26 cellular contexts compared by ENCODE assay signal in genomic region chr3:133851931-133852330, GRCh38. TPM values are rescaled to one million over a fixed set of nuclear protein-coding genes. Genes with fewer than 3 reads are reported as not detected.
DNase-seq lines count a peak whose midpoint lies in the region; ATAC-seq, FAIRE-seq and TF ChIP-seq lines count a peak whose summit lies in the region.
"Had no signal": no experiment of that assay in that cellular context is flagged by ENCODE, and none has a peak within 500 bp of the region (broad histone marks: within the 10 kb centered on the region; RNA-seq: fewer than 3 reads in every experiment).

No MANE protein-coding gene starts in this region.

- H3K4me2 ChIP-seq in astrocyte (ENCODE audit: low read length), result no peak overlapping the region
- H3K4me2 ChIP-seq: A549; BLaER1 treated with 17β-estradiol and CSF1 and Interleukin-3, amounts not matched to agents 10 nM and 100 nM had no signal

- H3K9me3 ChIP-seq in astrocyte (ENCODE audit: insufficient read depth, low read depth, low read length) (no peaks in the 10 kb centered on the region), upper lobe of right lung (no peaks in the 10 kb centered on the region)
- H3K9me3 ChIP-seq: A549; BLaER1 treated with 17β-estradiol and CSF1 and Interleukin-3, amounts not matched to agents 10 nM and 100 nM; SJCRH30 had no signal

- no peak for FAIRE-seq in astrocyte (lab: Jason Lieb, UNC)
- FAIRE-seq: A549, D721Med, H1, HepG2 had no signal

- no peaks in the 10 kb centered on the region for H3K27me3 ChIP-seq in astrocyte (ENCODE audit: insufficient read depth, low read length)
- H3K27me3 ChIP-seq in upper lobe of right lung, result no peaks in the 10 kb centered on the region
- H3K27me3 ChIP-seq: BLaER1 treated with 17β-estradiol and CSF1 and Interleukin-3, amounts not matched to agents 10 nM and 100 nM; SJCRH30 had no signal

- no peak overlapping the region for H3K4me3 Mint-ChIP-seq in astrocyte (ENCODE audit: unreplicated experiment)
- H3K4me3 Mint-ChIP-seq: CD4-positive, alpha-beta T cell had no signal

- H2AFZ ChIP-seq in astrocyte (ENCODE audit: low read depth, low read length), result no peak overlapping the region

- H3K4me1 ChIP-seq in astrocyte (ENCODE audit: insufficient read depth, low read length) (peaks cover 5% of the 10 kb centered on the region), upper lobe of right lung (no peaks in the 10 kb centered on the region)
- H3K4me1 ChIP-seq: A549, SJCRH30 had no signal

- H3K9ac ChIP-seq in astrocyte (ENCODE audit: low read length), result no peak overlapping the region
- H3K9ac ChIP-seq: BLaER1 treated with 17β-estradiol and CSF1 and Interleukin-3, amounts not matched to agents 10 nM and 100 nM had no signal

- H3K79me2 ChIP-seq in astrocyte (ENCODE audit: insufficient read depth, low read length), result no peaks in the 10 kb centered on the region

- peak overlapping the region; percentile 19 for H3K27ac Mint-ChIP-seq in astrocyte (ENCODE audit: unreplicated experiment)
- H3K27ac Mint-ChIP-seq: CD4-positive, alpha-beta T cell had no signal

- H3K27ac ChIP-seq in astrocyte (ENCODE audit: low read depth, low read length), result no peak overlapping the region
- no peak overlapping the region for H3K27ac ChIP-seq in upper lobe of right lung
- H3K27ac ChIP-seq: A549; BLaER1 treated with 17β-estradiol and CSF1 and Interleukin-3, amounts not matched to agents 10 nM and 100 nM; SJCRH30 had no signal

- no peaks in the 10 kb centered on the region for H3K27me3 Mint-ChIP-seq in astrocyte (ENCODE audit: low read depth, unreplicated experiment)
- H3K27me3 Mint-ChIP-seq: CD4-positive, alpha-beta T cell had no signal

- ATAC-seq in GM21786 (IDR thresholded peaks at IDR 0.05; ENCODE audit: unreplicated experiment) (peak; percentile 7), upper lobe of right lung (no peak)
- ATAC-seq: A549, HCT116, HepG2, PC-3, Right ventricle myocardium inferior, SK-N-SH treated with all-trans-retinoic acid at 6 μM for 48 hours had no signal

- H3K9me3 Mint-ChIP-seq in astrocyte (ENCODE audit: unreplicated experiment), result peaks cover 2% of the 10 kb centered on the region
- H3K9me3 Mint-ChIP-seq: CD4-positive, alpha-beta T cell had no signal

- DNase-seq in astrocyte (ENCODE audit: low read depth) (no peak), posterior vena cava (ENCODE audit: low spot score) (peak; percentile 56), upper lobe of right lung (peak; percentile 45), NCI-H1694 treated with DMSO at 0.1 percent for 48 hours (lab: John Stamatoyannopoulos, UW) (no peak)
- DNase-seq in activated CD8-positive, alpha-beta memory T cell treated with anti-CD3 and anti-CD28 coated beads, Interleukin-2, amount 50 U/mL, for 48 hours, result no peak
- no peak for DNase-seq in activated naive CD4-positive, alpha-beta T cell (lab: John Stamatoyannopoulos, UW)
- DNase-seq: AML-193; CD4-positive, alpha-beta T cell; Kasumi-1; NCI-H1092 treated with DMSO at 0.1 percent for 48 hours; NCI-H1436 treated with DMSO at 0.1 percent for 48 hours; NCI-H1930; NCI-H2107; NCI-H524; NCI-H748 treated with DMSO at 0.1 percent for 48 hours; PC-3; SJCRH30 had no signal

- no peaks in the 10 kb centered on the region for H3K36me3 ChIP-seq in astrocyte (ENCODE audit: insufficient read depth, low read length)
- H3K36me3 ChIP-seq in upper lobe of right lung, result no peaks in the 10 kb centered on the region
- H3K36me3 ChIP-seq: BLaER1 treated with 17β-estradiol and CSF1 and Interleukin-3, amounts not matched to agents 10 nM and 100 nM; SJCRH30 had no signal

- intact Hi-C loops in posterior vena cava (cut with DNase I) (no loop called here), upper lobe of right lung (cut with DNase I) (no loop called here)

- H3K4me3 ChIP-seq in astrocyte (ENCODE audit: insufficient read depth, low read depth, low read length) (no peak overlapping the region), upper lobe of right lung (no peak overlapping the region)
- H3K4me3 ChIP-seq: A549; BLaER1 treated with 17β-estradiol and CSF1 and Interleukin-3, amounts not matched to agents 10 nM and 100 nM; SJCRH30 had no signal

- no peaks in the 10 kb centered on the region for H4K20me1 ChIP-seq in astrocyte (ENCODE audit: insufficient read depth, low read length)
- H4K20me1 ChIP-seq: BLaER1 treated with 17β-estradiol and CSF1 and Interleukin-3, amounts not matched to agents 10 nM and 100 nM had no signal

- TF ChIP-seq CTCF in astrocyte (IDR thresholded peaks at IDR 0.05; ENCODE audit: insufficient read depth, low read depth, low read length) (no peak), upper lobe of right lung (IDR thresholded peaks at IDR 0.05) (no peak)

- H3K4me1 Mint-ChIP-seq in astrocyte (ENCODE audit: low read depth, unreplicated experiment), result peaks cover 12% of the 10 kb centered on the region

- peaks cover 20% of the 10 kb centered on the region for H3K36me3 Mint-ChIP-seq in astrocyte (ENCODE audit: low read depth, unreplicated experiment)

RNA-seq across cellular contexts. Expression of gene RAB6B, which starts 43.8 kb away (rescaled TPM):
- total RNA-seq in astrocyte, result 60.5 and 61.8 TPM in 2 replicates
- 1 to 10 TPM; 6.9 to 8.9 TPM for total RNA-seq in posterior vena cava
- total RNA-seq in upper lobe of right lung, result 7.4 TPM
- total RNA-seq: CD4-positive, alpha-beta T cell; HepG2 had no signal

RNA-seq across cellular contexts. Expression of gene SRPRB, which starts 46.3 kb away (rescaled TPM):
- 83.8 and 99.4 TPM in 2 replicates for total RNA-seq in astrocyte
- total RNA-seq in posterior vena cava, result 10 to 100 TPM; 35.7 to 42.6 TPM
- total RNA-seq in upper lobe of right lung, result 45.4 TPM

Comparison
In these comparisons a context has a peak if more than half of its experiments do, and no peak if none do; other contexts are left out.
1. DNase-seq: peak in posterior vena cava (single experiment) and upper lobe of right lung (single experiment); none in astrocyte (single experiment), activated CD8-positive, alpha-beta memory T cell treated with anti-CD3 and anti-CD28 coated beads, Interleukin-2, amount 50 U/mL, for 48 hours (single experiment), NCI-H1694 treated with DMSO at 0.1 percent for 48 hours (single experiment) and activated naive CD4-positive, alpha-beta T cell (0 of 4).